Comparison of ENCODE assay signal across 7 cellular contexts in genomic region chrX:63884821-63885790, GRCh38.
"Had no signal": no experiment of that assay in that cellular context is flagged by ENCODE, and none has a peak within 500 bp of the region (broad histone marks: within the 10 kb centered on the region; RNA-seq: fewer than 3 reads in every experiment).

No MANE protein-coding gene starts in this region.

- DNase-seq: IMR-90, KBM-7, KG1 had no signal

- H3K27ac ChIP-seq: HL-60, KMS-11 had no signal

- H3K4me3 ChIP-seq: K562 had no signal

- FAIRE-seq: HTR-8/SVneo, K562 had no signal

- ATAC-seq: K562 had no signal

- H3K9ac ChIP-seq: KMS-11 had no signal

- H3K4me2 ChIP-seq: KMS-11 had no signal
